In the genomic region with DNA sequence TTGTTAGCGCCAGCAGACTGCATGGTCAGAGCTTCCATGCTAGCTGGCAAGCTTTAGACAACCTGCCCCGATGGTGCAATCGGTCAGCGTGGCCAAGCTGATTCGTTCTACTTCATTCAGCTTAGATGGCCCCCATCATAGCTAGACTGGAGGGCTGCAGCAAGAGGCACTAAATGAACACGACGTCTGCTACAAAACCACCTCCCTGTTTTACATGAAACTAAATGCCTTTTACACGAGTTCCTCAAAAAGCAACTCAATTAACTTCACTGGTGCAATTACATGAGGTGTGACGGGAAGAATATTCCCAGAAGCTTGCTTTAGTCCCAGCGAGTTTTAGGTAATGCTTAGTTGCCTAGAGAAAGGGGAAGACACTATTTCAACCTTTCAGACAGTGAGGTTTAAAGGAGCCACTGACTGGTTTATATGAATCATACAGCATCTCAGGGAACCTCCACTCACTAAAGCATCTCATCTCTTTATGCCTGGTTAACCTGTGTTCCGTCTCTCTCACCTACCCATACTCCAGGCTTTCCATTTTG, we compare ENCODE assay signal across 9 cellular contexts. TPM values are rescaled to one million over a fixed set of nuclear protein-coding genes. Genes with fewer than 3 reads are reported as not detected.
DNase-seq lines count a peak whose midpoint lies in the region; ATAC-seq lines count a peak whose summit lies in the region.
"Had no signal": no experiment of that assay in that cellular context is flagged by ENCODE, and none has a peak within 500 bp of the region (broad histone marks: within the 10 kb centered on the region; RNA-seq: fewer than 3 reads in every experiment).

No MANE protein-coding gene starts in this region.

- peaks cover 83% of the 10 kb centered on the region for H3K4me1 Mint-ChIP-seq in activated CD4-positive, alpha-beta T cell treated with anti-CD3 and anti-CD28 coated beads for 36 hours
- H3K4me1 Mint-ChIP-seq in stimulated activated effector memory CD8-positive, alpha-beta T cell treated with anti-CD3 and anti-CD28 coated beads, Interleukin-12 subunit alpha, Interleukin-12 subunit beta, amount 100 ng/mL, for 72 hours: peaks cover 71% of the 10 kb centered on the region

- peak; percentile 29 for DNase-seq in activated CD4-positive, alpha-beta T cell treated with anti-CD3 and anti-CD28 coated beads for 36 hours
- DNase-seq in activated CD4-positive, alpha-beta T cell treated with anti-CD3 and anti-CD28 coated beads for 48 hours: no peak
- DNase-seq in NOMO-1 treated with DMSO at 0.1 percent for 48 hours (lab: John Stamatoyannopoulos, UW; ENCODE audit: unreplicated experiment) (peak; percentile 71), cerebellar cortex (ENCODE audit: low spot score) (peak; percentile 59), RKO (ENCODE audit: low spot score) (no peak), EL (no peak)
- peak in 1 of 2 donors; percentile 58 for DNase-seq in stimulated activated effector memory CD8-positive, alpha-beta T cell treated with anti-CD3 and anti-CD28 coated beads, Interleukin-12 subunit alpha, Interleukin-12 subunit beta, amount 100 ng/mL, for 72 hours (ENCODE audit: low spot score in 2 of 2)
- no peak for DNase-seq in activated CD8-positive, alpha-beta memory T cell treated with anti-CD3 and anti-CD28 coated beads for 24 hours
- DNase-seq: NCI-H526 treated with DMSO at 0.1 percent for 48 hours had no signal

- peak overlapping the region; percentile 64 for H3K4me3 Mint-ChIP-seq in activated CD4-positive, alpha-beta T cell treated with anti-CD3 and anti-CD28 coated beads for 36 hours
- H3K4me3 Mint-ChIP-seq in stimulated activated effector memory CD8-positive, alpha-beta T cell treated with anti-CD3 and anti-CD28 coated beads, Interleukin-12 subunit alpha, Interleukin-12 subunit beta, amount 100 ng/mL, for 72 hours: peak overlapping the region; percentile 60

- peak; percentile 84 for ATAC-seq in activated CD4-positive, alpha-beta T cell treated with anti-CD3 and anti-CD28 coated beads for 36 hours
- ATAC-seq in stimulated activated effector memory CD8-positive, alpha-beta T cell treated with anti-CD3 and anti-CD28 coated beads, Interleukin-12 subunit alpha, Interleukin-12 subunit beta, amount 100 ng/mL, for 72 hours: peak; percentile 80

- no peaks in the 10 kb centered on the region for H3K9me3 Mint-ChIP-seq in activated CD4-positive, alpha-beta T cell treated with anti-CD3 and anti-CD28 coated beads for 36 hours (ENCODE audit: low read depth)
- H3K9me3 Mint-ChIP-seq in stimulated activated effector memory CD8-positive, alpha-beta T cell treated with anti-CD3 and anti-CD28 coated beads, Interleukin-12 subunit alpha, Interleukin-12 subunit beta, amount 100 ng/mL, for 72 hours: no peaks in the 10 kb centered on the region

- intact Hi-C loops in activated CD4-positive, alpha-beta T cell treated with anti-CD3 and anti-CD28 coated beads for 36 hours (cut with DNase I, micrococcal nuclease): loop anchor here (1.0 to 10.0 kb wide), 6 partner anchors 8 to 1138 kb away; partner anchors contain the start of gene POLE2 (in 1 of the 2)

- H3K27ac Mint-ChIP-seq in activated CD4-positive, alpha-beta T cell treated with anti-CD3 and anti-CD28 coated beads for 36 hours: peak overlapping the region; percentile 82
- peak overlapping the region; percentile 71 for H3K27ac Mint-ChIP-seq in stimulated activated effector memory CD8-positive, alpha-beta T cell treated with anti-CD3 and anti-CD28 coated beads, Interleukin-12 subunit alpha, Interleukin-12 subunit beta, amount 100 ng/mL, for 72 hours

- peaks cover 33% of the 10 kb centered on the region for H3K36me3 Mint-ChIP-seq in activated CD4-positive, alpha-beta T cell treated with anti-CD3 and anti-CD28 coated beads for 36 hours (ENCODE audit: low read depth)
- peaks cover 33% of the 10 kb centered on the region for H3K36me3 Mint-ChIP-seq in stimulated activated effector memory CD8-positive, alpha-beta T cell treated with anti-CD3 and anti-CD28 coated beads, Interleukin-12 subunit alpha, Interleukin-12 subunit beta, amount 100 ng/mL, for 72 hours

- H3K27me3 Mint-ChIP-seq in activated CD4-positive, alpha-beta T cell treated with anti-CD3 and anti-CD28 coated beads for 36 hours: no peaks in the 10 kb centered on the region

- CTCF ChIA-PET in activated CD4-positive, alpha-beta T cell treated with anti-CD3 and anti-CD28 coated beads for 36 hours (lab: Charles Lee): interaction anchor here (0.7 to 3.3 kb wide), 11 partner anchors 8 to 281 kb away, joined by 3 to 21 read pairs (median 4); partner anchors contain the start of gene NIN

- POLR2A ChIA-PET in activated CD4-positive, alpha-beta T cell treated with anti-CD3 and anti-CD28 coated beads for 36 hours (lab: Charles Lee): interaction anchor here (1.3 kb wide), 1 partner anchor 8 kb away, joined by 10 read pairs; the partner anchor contains the start of gene NIN

RNA-seq across cellular contexts. Expression of gene NIN, which starts 8.4 kb away (rescaled TPM):
- 10 to 100 TPM; 47.5 to 53.8 TPM for total RNA-seq in activated CD4-positive, alpha-beta T cell treated with anti-CD3 and anti-CD28 coated beads for 36 hours

RNA-seq across cellular contexts. Expression of gene ABHD12B, which starts 49.3 kb away (rescaled TPM):
- not detected for total RNA-seq in activated CD4-positive, alpha-beta T cell treated with anti-CD3 and anti-CD28 coated beads for 36 hours

Comparison
In these comparisons a context has a peak if more than half of its experiments do, and no peak if none do; other contexts are left out.
1. DNase-seq: peak in activated CD4-positive, alpha-beta T cell treated with anti-CD3 and anti-CD28 coated beads for 36 hours (single experiment), NOMO-1 treated with DMSO at 0.1 percent for 48 hours (single experiment) and cerebellar cortex (single experiment); none in activated CD4-positive, alpha-beta T cell treated with anti-CD3 and anti-CD28 coated beads for 48 hours (single experiment), RKO (single experiment), activated CD8-positive, alpha-beta memory T cell treated with anti-CD3 and anti-CD28 coated beads for 24 hours (single experiment) and EL (single experiment).